Comparison of ENCODE assay signal across 16 cellular contexts in genomic region chr5:55724276-55724675, GRCh38. TPM values are rescaled to one million over a fixed set of nuclear protein-coding genes. Genes with fewer than 3 reads are reported as not detected.
DNase-seq lines count a peak whose midpoint lies in the region; ATAC-seq, FAIRE-seq and TF ChIP-seq lines count a peak whose summit lies in the region.
"Had no signal": no experiment of that assay in that cellular context is flagged by ENCODE, and none has a peak within 500 bp of the region (broad histone marks: within the 10 kb centered on the region; RNA-seq: fewer than 3 reads in every experiment).

No MANE protein-coding gene starts in this region.

- no peak overlapping the region for H3K9ac ChIP-seq in HepG2 (ENCODE audit: insufficient read depth, low read depth, low read length)
- H3K9ac ChIP-seq in K562 (ENCODE audit: insufficient read depth in 1 of 2, low read depth in 2 of 2, low read length in 2 of 2) = no peak overlapping the region

- no peaks in the 10 kb centered on the region for H4K20me1 ChIP-seq in HepG2 (ENCODE audit: insufficient read depth, low read length)
- H4K20me1 ChIP-seq in K562 (replicated peaks; ENCODE audit: control insufficient read depth, insufficient read depth, low read length) = no peaks in the 10 kb centered on the region; the same call in 1 of the 2 replicates

- H2AFZ ChIP-seq in HepG2 (ENCODE audit: low read length) (no peak overlapping the region), K562 (ENCODE audit: low read depth, low read length) (no peak overlapping the region)

- H3K4me1 ChIP-seq in HepG2 (ENCODE audit: insufficient read depth, low read length) = no peaks in the 10 kb centered on the region
- H3K4me1 ChIP-seq in right lobe of liver = no peaks in the 10 kb centered on the region
- no peaks in the 10 kb centered on the region for H3K4me1 ChIP-seq in K562 (replicated peaks in 1 of 2; ENCODE audit: control insufficient read depth in 2 of 2, insufficient read depth in 2 of 2, low read length in 2 of 2)

- H3K79me2 ChIP-seq in HepG2 (ENCODE audit: insufficient read depth, low read length) (no peaks in the 10 kb centered on the region), K562 (ENCODE audit: control insufficient read depth, insufficient read depth, low read length) (no peaks in the 10 kb centered on the region)

- TF ChIP-seq CTCF in HepG2 (CRISPR knock-in tag; IDR thresholded peaks at IDR 0.05) (no peak), right lobe of liver (IDR thresholded peaks at IDR 0.05) (no peak), K562 (IDR thresholded peaks at IDR 0.05 in 2 of 3, conservative IDR thresholded peaks at IDR 0.05 in 1 of 3; ENCODE audit: insufficient read depth in 2 of 3, low read depth in 1 of 3, low read length in 3 of 3) (no peak)

- H3K9me3 ChIP-seq in HepG2 (ENCODE audit: low read length) (no peaks in the 10 kb centered on the region), right lobe of liver (no peaks in the 10 kb centered on the region), K562 (replicated peaks; ENCODE audit: control insufficient read depth, insufficient read depth, low read depth, low read length) (no peaks in the 10 kb centered on the region)

- H3K27me3 ChIP-seq in HepG2 (ENCODE audit: control insufficient read depth in 1 of 2, insufficient read depth in 2 of 2, low read length in 2 of 2) (0 out of 5 replicates have a peak, but pooled peaks cover 0 to 2% of the 10 kb centered on the region in 2 experiments), right lobe of liver (no peaks in the 10 kb centered on the region), K562 (ENCODE audit: control insufficient read depth in 2 of 2, insufficient read depth in 2 of 2, low read length in 2 of 2) (no peaks in the 10 kb centered on the region; a peak in 1 of 5 replicates)

- H3K27ac ChIP-seq in HepG2 (ENCODE audit: extremely low read length, insufficient read depth, low read length) (no peak overlapping the region), right lobe of liver (no peak overlapping the region), K562 (ENCODE audit: extremely low read depth, low read depth, low read length) (no peak overlapping the region)
- H3K27ac ChIP-seq: 22Rv1 had no signal

- ATAC-seq in HepG2 = no peak
- ATAC-seq in right lobe of liver = no peak
- no peak for ATAC-seq in K562

- in situ Hi-C loops in HepG2 (cut with HindIII; ENCODE audit: extremely low pct_ligation_motif_present, low pct_unique_long_range_greater_than_20kb) (no loop called here), K562 (cut with MboI) (no loop called here)

- H3K4me3 ChIP-seq in HepG2 (replicated peaks in 1 of 3; ENCODE audit: insufficient read depth in 1 of 3, low read depth in 2 of 3, low read length in 3 of 3) = no peak overlapping the region
- no peak overlapping the region for H3K4me3 ChIP-seq in right lobe of liver
- H3K4me3 ChIP-seq in K562 = no peak overlapping the region

- 64% methylated on average over 4 of the region's 4 CpGs for WGBS in HepG2 (ENCODE audit: low lambda C conversion rate)
- 70% methylated on average over 4 of the region's 4 CpGs for WGBS in right lobe of liver (ENCODE audit: insufficient coverage, low coverage, low lambda C conversion rate, missing lambda C conversion rate)
- 5% methylated on average over 4 of the region's 4 CpGs for WGBS in K562 (ENCODE audit: insufficient coverage, low coverage, missing lambda C conversion rate)

- H3K4me2 ChIP-seq in HepG2 (ENCODE audit: low read depth, low read length) (no peak overlapping the region), K562 (ENCODE audit: insufficient read depth, low read length) (no peak overlapping the region)

- DNase-seq in HepG2 (ENCODE audit: low spot score) (no peak), right lobe of liver (no peak), K562 (ENCODE audit: extremely low read depth in 1 of 4, low spot score in 3 of 4) (no peak), iris pigment epithelial cell (ENCODE audit: low read depth) (peak; percentile 4), NCI-H526 treated with DMSO at 0.1 percent for 48 hours (lab: John Stamatoyannopoulos, UW) (no peak), retina (no peak), NCI-H187 treated with DMSO at 0.1 percent for 48 hours (lab: John Stamatoyannopoulos, UW) (no peak)
- DNase-seq: CD8-positive, alpha-beta memory T cell; DMS53; GOT3; H9 had no signal

- no peak for TF ChIP-seq EP300 in HepG2 (IDR thresholded peaks at IDR 0.05; ENCODE audit: low read depth in 2 of 2, low read length in 2 of 2)
- no peak for TF ChIP-seq EP300 in HepG2 (CRISPR knock-in tag; IDR thresholded peaks at IDR 0.05; ENCODE audit: borderline replicate concordance)
- no peak for TF ChIP-seq EP300 in K562 (IDR thresholded peaks at IDR 0.05; ENCODE audit: low read length)

- POLR2A ChIA-PET in HepG2 (lab: Yijun Ruan, JAX) = no interaction called here
- POLR2A ChIA-PET in K562 (lab: Yijun Ruan, JAX) = no interaction called here

- intact Hi-C loops in HepG2 (cut with micrococcal nuclease; ENCODE audit: unreplicated experiment) (no loop called here), right lobe of liver (cut with DNase I) (no loop called here), K562 (cut with micrococcal nuclease) (no loop called here)

- no peaks in the 10 kb centered on the region for H3K9me1 ChIP-seq in K562 (ENCODE audit: control insufficient read depth, insufficient read depth, low read length)

- no TSS peak for BruUV-seq in HepG2 (replicated peaks; lab: Mats Ljungman, UMichigan)
- no TSS peak for BruUV-seq in K562 (replicated peaks; lab: Mats Ljungman, UMichigan)

- no peak for FAIRE-seq in HepG2 (lab: Jason Lieb, UNC)
- no peak for FAIRE-seq in K562 (lab: Jason Lieb, UNC)

- H3K36me3 ChIP-seq in HepG2 (replicated peaks in 1 of 2; ENCODE audit: control insufficient read depth in 1 of 2, insufficient read depth in 2 of 2, low read length in 2 of 2) (no peaks in the 10 kb centered on the region), right lobe of liver (no peaks in the 10 kb centered on the region), K562 (ENCODE audit: control insufficient read depth, insufficient read depth, low read length) (no peaks in the 10 kb centered on the region)

- CTCF ChIA-PET in HepG2 (lab: Yijun Ruan, JAX; ENCODE audit: low intra/inter-chr PET ratio, low total read pairs) (no interaction called here), K562 (lab: Yijun Ruan, JAX; ENCODE audit: low intra/inter-chr PET ratio) (no interaction called here)

- no peak for TF ChIP-seq RAD21 in HepG2 (CRISPR knock-in tag; IDR thresholded peaks at IDR 0.05)
- TF ChIP-seq RAD21 in K562 (CRISPR knock-in tag; conservative IDR thresholded peaks at IDR 0.05 in 1 of 2, IDR thresholded peaks at IDR 0.05 in 1 of 2) = no peak

- TF ChIP-seq POLR2A in HepG2 (IDR thresholded peaks at IDR 0.05; ENCODE audit: insufficient read depth in 1 of 2, low read depth in 2 of 2, low read length in 2 of 2) = no peak
- no peak for TF ChIP-seq POLR2A in right lobe of liver (IDR thresholded peaks at IDR 0.05)
- TF ChIP-seq POLR2A in K562 (conservative IDR thresholded peaks at IDR 0.05) = no peak

RNA-seq across cellular contexts. Expression of gene SLC38A9, which starts 12.2 kb away (rescaled TPM):
- total RNA-seq in HepG2 (2016; rRNA removed; fragmentation: Illumina TruSeq; extraction: Trizol) = 26.0 and 36.0 TPM in 2 replicates
- total RNA-seq in HepG2 (2016; cell fraction: cytosol; rRNA removed; fragmentation: Illumina TruSeq; extraction: Trizol; ENCODE audit: low read depth) = 13.9 and 17.6 TPM in 2 replicates
- 28.1 and 33.1 TPM in 2 replicates for total RNA-seq in HepG2 (2016; cell fraction: insoluble cytoplasmic fraction; rRNA removed; fragmentation: Illumina TruSeq; extraction: Trizol)
- total RNA-seq in HepG2 (2016; cell fraction: membrane; rRNA removed; fragmentation: Illumina TruSeq; extraction: Trizol) = 10.4 and 15.5 TPM in 2 replicates
- total RNA-seq in HepG2 (2016; cell fraction: nucleus; rRNA removed; fragmentation: Illumina TruSeq; extraction: Trizol) = 43.6 and 44.6 TPM in 2 replicates
- polyA plus RNA-seq in HepG2 (2011; rRNA removed) = 19.3 and 20.5 TPM in 2 replicates
- polyA plus RNA-seq in HepG2 (2011; cell fraction: cytosol; rRNA removed) = 6.9 and 14.9 TPM in 2 replicates
- polyA plus RNA-seq in HepG2 (2011; cell fraction: nucleus; rRNA removed) = 9.3 and 11.2 TPM in 2 replicates
- 14.0 and 18.5 TPM in 2 replicates for polyA plus RNA-seq in HepG2 (2012)
- polyA plus RNA-seq in HepG2 (2016; cell fraction: cytosol; fragmentation: Illumina TruSeq; extraction: Trizol; ENCODE audit: low read depth) = 2.2 TPM in 2 replicates
- polyA plus RNA-seq in HepG2 (2016; cell fraction: insoluble cytoplasmic fraction; fragmentation: Illumina TruSeq; extraction: Trizol; ENCODE audit: low read depth) = 14.8 and 15.5 TPM in 2 replicates
- polyA plus RNA-seq in HepG2 (2016; cell fraction: membrane; fragmentation: Illumina TruSeq; extraction: Trizol; ENCODE audit: low read depth) = 3.5 and 5.0 TPM in 2 replicates
- polyA plus RNA-seq in HepG2 (2016; cell fraction: nucleus; fragmentation: Illumina TruSeq; extraction: Trizol; ENCODE audit: insufficient read depth, low read depth) = 27.3 and 35.5 TPM in 2 replicates
- 17.2 and 38.1 TPM in 2 replicates for polyA minus RNA-seq in HepG2 (2011; rRNA and poly(A)+ RNA removed; ENCODE audit: low replicate concordance)
- polyA minus RNA-seq in HepG2 (2011; cell fraction: cytosol; rRNA and poly(A)+ RNA removed) = 11.3 and 15.0 TPM in 2 replicates
- polyA minus RNA-seq in HepG2 (2011; cell fraction: nucleus; rRNA and poly(A)+ RNA removed) = 60.4 and 66.8 TPM in 2 replicates
- total RNA-seq in right lobe of liver = 10 to 100 TPM; 12.5 to 21.0 (median 14.8) TPM
- total RNA-seq in K562 (2011; cell fraction: chromatin; rRNA removed; ENCODE audit: low replicate concordance) = 45.4 and 94.2 TPM in 2 replicates
- 25.8 and 28.2 TPM in 2 replicates for total RNA-seq in K562 (2011; cell fraction: nucleolus; rRNA removed)
- total RNA-seq in K562 (2011; cell fraction: nucleoplasm; rRNA removed) = 39.7 and 58.1 TPM in 2 replicates
- 14.0 and 15.2 TPM in 2 replicates for total RNA-seq in K562 (2014; rRNA removed)
- total RNA-seq in K562 (2014; rRNA removed; fragmentation: Illumina TruSeq; extraction: Trizol) = 30.2 and 33.7 TPM in 2 replicates
- total RNA-seq in K562 (2015; rRNA removed; fragmentation: Illumina TruSeq; extraction: Trizol) = 22.4 and 25.0 TPM in 2 replicates
- total RNA-seq in K562 (2021) = 16.2 and 18.7 TPM in 2 replicates
- polyA plus RNA-seq in K562 (2011; rRNA removed) = 26.1 and 34.5 TPM in 2 replicates
- polyA plus RNA-seq in K562 (2011; cell fraction: cytosol; rRNA removed) = 7.2 and 14.4 TPM in 2 replicates
- polyA plus RNA-seq in K562 (2011; cell fraction: nucleus; rRNA removed) = 19.1 and 24.1 TPM in 2 replicates
- 12.7 and 14.6 TPM in 2 replicates for polyA plus RNA-seq in K562 (2012)
- 20.7 and 21.7 TPM in 2 replicates for polyA plus RNA-seq in K562 (2014; fragmentation: Illumina TruSeq; extraction: Trizol)
- 10 to 100 TPM; 20.2 to 20.6 TPM for polyA plus RNA-seq in K562 (2014; fragmentation: Nextera tagmentation; extraction: Ambion mirVana)
- 20.7 and 21.5 TPM in 2 replicates for polyA plus RNA-seq in K562 (2014; rRNA removed)
- polyA minus RNA-seq in K562 (2011; rRNA and poly(A)+ RNA removed) = 46.4 and 50.1 TPM in 2 replicates
- polyA minus RNA-seq in K562 (2011; cell fraction: cytosol; rRNA and poly(A)+ RNA removed) = 10.4 and 17.0 TPM in 2 replicates
- polyA minus RNA-seq in K562 (2011; cell fraction: nucleus; rRNA and poly(A)+ RNA removed) = 18.6 and 38.8 TPM in 2 replicates

RNA-seq across cellular contexts. Expression of gene DDX4, which starts 13.6 kb away (rescaled TPM):
- total RNA-seq in HepG2 (2016; rRNA removed; fragmentation: Illumina TruSeq; extraction: Trizol) (not detected in 2 replicates), right lobe of liver (not detected), K562 (2014; rRNA removed) (not detected in 2 replicates), K562 (2014; rRNA removed; fragmentation: Illumina TruSeq; extraction: Trizol) (not detected in 2 replicates), K562 (2015; rRNA removed; fragmentation: Illumina TruSeq; extraction: Trizol) (not detected in 2 replicates), K562 (2021) (not detected in 2 replicates)
- not detected in 2 replicates for total RNA-seq in HepG2 (2016; cell fraction: cytosol; rRNA removed; fragmentation: Illumina TruSeq; extraction: Trizol; ENCODE audit: low read depth)
- total RNA-seq in HepG2 (2016; cell fraction: insoluble cytoplasmic fraction; rRNA removed; fragmentation: Illumina TruSeq; extraction: Trizol) = not detected in 2 replicates
- total RNA-seq in HepG2 (2016; cell fraction: membrane; rRNA removed; fragmentation: Illumina TruSeq; extraction: Trizol) = not detected in 2 replicates
- total RNA-seq in HepG2 (2016; cell fraction: nucleus; rRNA removed; fragmentation: Illumina TruSeq; extraction: Trizol) = not detected in 2 replicates
- polyA plus RNA-seq in HepG2 (2011; rRNA removed) (0.05 TPM in 1 of 2 replicates, not detected in the other), K562 (2011; rRNA removed) (not detected in 2 replicates), K562 (2014; fragmentation: Illumina TruSeq; extraction: Trizol) (not detected in 2 replicates), K562 (2014; fragmentation: Nextera tagmentation; extraction: Ambion mirVana) (not detected), K562 (2014; rRNA removed) (not detected in 2 replicates)
- not detected in 2 replicates for polyA plus RNA-seq in HepG2 (2011; cell fraction: cytosol; rRNA removed)
- not detected in 2 replicates for polyA plus RNA-seq in HepG2 (2011; cell fraction: nucleus; rRNA removed)
- polyA plus RNA-seq in HepG2 (2012) = not detected in 2 replicates
- not detected in 2 replicates for polyA plus RNA-seq in HepG2 (2016; cell fraction: cytosol; fragmentation: Illumina TruSeq; extraction: Trizol; ENCODE audit: low read depth)
- polyA plus RNA-seq in HepG2 (2016; cell fraction: insoluble cytoplasmic fraction; fragmentation: Illumina TruSeq; extraction: Trizol; ENCODE audit: low read depth) = not detected in 2 replicates
- polyA plus RNA-seq in HepG2 (2016; cell fraction: membrane; fragmentation: Illumina TruSeq; extraction: Trizol; ENCODE audit: low read depth) = not detected in 2 replicates
- not detected in 2 replicates for polyA plus RNA-seq in HepG2 (2016; cell fraction: nucleus; fragmentation: Illumina TruSeq; extraction: Trizol; ENCODE audit: insufficient read depth, low read depth)
- not detected in 2 replicates for polyA minus RNA-seq in HepG2 (2011; rRNA and poly(A)+ RNA removed; ENCODE audit: low replicate concordance)
- polyA minus RNA-seq in HepG2 (2011; cell fraction: cytosol; rRNA and poly(A)+ RNA removed) = not detected in 2 replicates
- polyA minus RNA-seq in HepG2 (2011; cell fraction: nucleus; rRNA and poly(A)+ RNA removed) = not detected in 2 replicates
- not detected in 2 replicates for total RNA-seq in K562 (2011; cell fraction: chromatin; rRNA removed; ENCODE audit: low replicate concordance)
- not detected in 2 replicates for total RNA-seq in K562 (2011; cell fraction: nucleolus; rRNA removed)
- total RNA-seq in K562 (2011; cell fraction: nucleoplasm; rRNA removed) = not detected in 2 replicates
- not detected in 2 replicates for polyA plus RNA-seq in K562 (2011; cell fraction: cytosol; rRNA removed)
- not detected in 2 replicates for polyA plus RNA-seq in K562 (2011; cell fraction: nucleus; rRNA removed)
- polyA plus RNA-seq in K562 (2012) = not detected in 2 replicates
- polyA minus RNA-seq in K562 (2011; rRNA and poly(A)+ RNA removed) = not detected in 2 replicates
- not detected in 2 replicates for polyA minus RNA-seq in K562 (2011; cell fraction: cytosol; rRNA and poly(A)+ RNA removed)
- not detected in 2 replicates for polyA minus RNA-seq in K562 (2011; cell fraction: nucleus; rRNA and poly(A)+ RNA removed)
- total RNA-seq: A673; CD8-positive, alpha-beta memory T cell; H9; HT-29 had no signal
- polyA plus RNA-seq: BJ; CD14-positive monocyte; CD8-positive, alpha-beta memory T cell had no signal

Comparison
In these comparisons a context has a peak if more than half of its experiments do, and no peak if none do; other contexts are left out.
1. Of the 241 proteins assayed by ChIP-seq in both HepG2 and K562: peak only in HepG2: none; only in K562: CREM and PRDM10; in both: none; in neither: 235; mixed calls (peak in some experiments, not most) for 4.